14 cellular contexts compared by ENCODE assay signal in genomic region chr10:29102233-29102632, GRCh38.
DNase-seq lines count a peak whose midpoint lies in the region; ATAC-seq and TF ChIP-seq lines count a peak whose summit lies in the region.
"Had no signal": no experiment of that assay in that cellular context is flagged by ENCODE, and none has a peak within 500 bp of the region (broad histone marks: within the 10 kb centered on the region; RNA-seq: fewer than 3 reads in every experiment).

No MANE protein-coding gene starts in this region.

- CTCF ChIA-PET in HCT116 (lab: Charles Lee) = no interaction called here

- H3K36me3 ChIP-seq in HCT116 (ENCODE audit: control insufficient read depth in 1 of 2, insufficient read depth in 2 of 2, low read length in 2 of 2) (no peaks in the 10 kb centered on the region), ovary (no peaks in the 10 kb centered on the region)

- H3K9ac ChIP-seq in HCT116 (ENCODE audit: low read length) = no peak overlapping the region

- intact Hi-C loops in HCT116 (cut with micrococcal nuclease) (no loop called here), ovary (cut with DNase I) (no loop called here)

- peaks cover 0 to 11% (median 0%) of the 10 kb centered on the region in 6 donors for H3K9me3 Mint-ChIP-seq in immature natural killer cell

- H3K9me3 ChIP-seq in HCT116 (ENCODE audit: control insufficient read depth in 1 of 2, insufficient read depth in 1 of 2, low read depth in 1 of 2, low read length in 2 of 2) = no peaks in the 10 kb centered on the region
- H3K9me3 ChIP-seq in ovary = no peaks in the 10 kb centered on the region
- H3K9me3 ChIP-seq: psoas muscle had no signal

- peak overlapping the region; percentile 37 for H3K4me2 ChIP-seq in HCT116 (ENCODE audit: low read length)

- WGBS in ovary, 3 donors = 50 to 53% (median 52%) methylated on average over 4 of the region's 4 CpGs

- no peak for TF ChIP-seq CTCF in HCT116 (IDR thresholded peaks at IDR 0.05 in 2 of 3, conservative IDR thresholded peaks at IDR 0.05 in 1 of 3; ENCODE audit: borderline replicate concordance in 1 of 3, insufficient read depth in 1 of 3, low read depth in 2 of 3, low read length in 2 of 3)
- no peak for TF ChIP-seq CTCF in ovary (IDR thresholded peaks at IDR 0.05)

- no peak for TF ChIP-seq EP300 in ovary (IDR thresholded peaks at IDR 0.05)

- no TSS peak for BruUV-seq in HCT116 (replicated peaks; lab: Mats Ljungman, UMichigan)

- no peaks in the 10 kb centered on the region for H4K20me1 ChIP-seq in HCT116 (ENCODE audit: insufficient read depth)

- peaks cover 3 to 19% of the 10 kb centered on the region in 2 experiments; a peak in 3 of 4 replicates for H3K4me1 ChIP-seq in HCT116 (ENCODE audit: control insufficient read depth in 1 of 2, insufficient read depth in 2 of 2, low read length in 2 of 2)
- peaks cover 3% of the 10 kb centered on the region for H3K4me1 ChIP-seq in ovary (ENCODE audit: insufficient read depth)
- H3K4me1 ChIP-seq: psoas muscle had no signal

- peaks cover 0 to 8% (median 4%) of the 10 kb centered on the region in 3 donors for H3K27me3 Mint-ChIP-seq in immature natural killer cell (ENCODE audit: low read depth in 3 of 3)

- RAD21 ChIA-PET in HCT116 (lab: Charles Lee; ENCODE audit: low non-redundant PET in 1 of 2, low total read pairs in 2 of 2, uncharacterized antibody in 2 of 2, unreplicated experiment in 2 of 2) = no interaction called here

- POLR2A ChIA-PET in HCT116 (lab: Charles Lee) = no interaction called here

- H3K27me3 ChIP-seq in HCT116 (ENCODE audit: insufficient read depth, low read length) (no peaks in the 10 kb centered on the region), ovary (no peaks in the 10 kb centered on the region)

- H3K4me3 ChIP-seq in HCT116 (replicated peaks in 1 of 2; ENCODE audit: low read depth in 1 of 2, low read length in 2 of 2) (no peak overlapping the region), ovary (no peak overlapping the region)
- H3K4me3 ChIP-seq: psoas muscle had no signal

- TF ChIP-seq POLR2A in HCT116 (IDR thresholded peaks at IDR 0.05; ENCODE audit: borderline replicate concordance, extremely low read depth, insufficient read depth, insufficient read length) (no peak), ovary (IDR thresholded peaks at IDR 0.05) (no peak)

- no peak overlapping the region for H3K4me3 Mint-ChIP-seq in immature natural killer cell
- H3K4me3 Mint-ChIP-seq: T-helper 17 cell had no signal

- no peak for TF ChIP-seq RAD21 in HCT116 (IDR thresholded peaks at IDR 0.05; ENCODE audit: low read depth)

- no peaks in the 10 kb centered on the region for H3K36me3 Mint-ChIP-seq in immature natural killer cell

- ATAC-seq in HCT116 = no peak
- ATAC-seq: psoas muscle, T-helper 17 cell had no signal

- H3K79me2 ChIP-seq in HCT116 (ENCODE audit: insufficient read depth, low read length) = no peaks in the 10 kb centered on the region

- H3K27ac ChIP-seq in HCT116 (ENCODE audit: low read depth, low read length) (no peak overlapping the region), substantia nigra (ENCODE audit: low read depth, low read length, poor library complexity, severe bottlenecking) (no peak overlapping the region), ovary (no peak overlapping the region)
- H3K27ac ChIP-seq: psoas muscle had no signal

- DNase-seq in HCT116 (ENCODE audit: low read depth, low spot score) = no peak
- peak in 39 of 58 donors; percentile 1 to 59 (median 22) for DNase-seq in anterior cingulate cortex (lab: John Stamatoyannopoulos, UW)
- peak; percentile 44 for DNase-seq in medulla oblongata (ENCODE audit: extremely low spot score)
- DNase-seq in substantia nigra (lab: John Stamatoyannopoulos, UW) = peak in 29 of 49 donors; percentile 5 to 56 (median 21)
- no peak for DNase-seq in SHP77 (lab: John Stamatoyannopoulos, UW)
- DNase-seq in immature natural killer cell = no peak
- DNase-seq in ovary = no peak
- DNase-seq: activated CD4-positive, CD25-positive, alpha-beta regulatory T cell; activated CD8-positive, alpha-beta memory T cell treated with anti-CD3 and anti-CD28 coated beads for 24 hours; activated effector memory CD4-positive, alpha-beta T cell treated with Interleukin-2 at 50 U/mL for 16 hours; amniotic stem cell; NCI-H2029 treated with DMSO at 0.1 percent for 48 hours; psoas muscle; T-helper 17 cell had no signal

- no peak overlapping the region for H3K27ac Mint-ChIP-seq in immature natural killer cell
- H3K27ac Mint-ChIP-seq: T-helper 17 cell had no signal

- H3K9me2 ChIP-seq in HCT116 (ENCODE audit: insufficient read depth) = no peaks in the 10 kb centered on the region

- no peaks in the 10 kb centered on the region for H3K4me1 Mint-ChIP-seq in immature natural killer cell
- H3K4me1 Mint-ChIP-seq: T-helper 17 cell had no signal

- H2AFZ ChIP-seq in HCT116 (ENCODE audit: low read depth, low read length, poor library complexity, severe bottlenecking) = no peak overlapping the region

TF ChIP-seq in HCT116, 20 proteins besides CTCF, POLR2A, EP300 and RAD21:
- no peak for TF ChIP-seq EZH2 (IDR thresholded peaks at IDR 0.05)
- TF ChIP-seq ELF1 (IDR thresholded peaks at IDR 0.05; ENCODE audit: borderline replicate concordance, low read depth) = no peak
- TF ChIP-seq, protein P1, sequence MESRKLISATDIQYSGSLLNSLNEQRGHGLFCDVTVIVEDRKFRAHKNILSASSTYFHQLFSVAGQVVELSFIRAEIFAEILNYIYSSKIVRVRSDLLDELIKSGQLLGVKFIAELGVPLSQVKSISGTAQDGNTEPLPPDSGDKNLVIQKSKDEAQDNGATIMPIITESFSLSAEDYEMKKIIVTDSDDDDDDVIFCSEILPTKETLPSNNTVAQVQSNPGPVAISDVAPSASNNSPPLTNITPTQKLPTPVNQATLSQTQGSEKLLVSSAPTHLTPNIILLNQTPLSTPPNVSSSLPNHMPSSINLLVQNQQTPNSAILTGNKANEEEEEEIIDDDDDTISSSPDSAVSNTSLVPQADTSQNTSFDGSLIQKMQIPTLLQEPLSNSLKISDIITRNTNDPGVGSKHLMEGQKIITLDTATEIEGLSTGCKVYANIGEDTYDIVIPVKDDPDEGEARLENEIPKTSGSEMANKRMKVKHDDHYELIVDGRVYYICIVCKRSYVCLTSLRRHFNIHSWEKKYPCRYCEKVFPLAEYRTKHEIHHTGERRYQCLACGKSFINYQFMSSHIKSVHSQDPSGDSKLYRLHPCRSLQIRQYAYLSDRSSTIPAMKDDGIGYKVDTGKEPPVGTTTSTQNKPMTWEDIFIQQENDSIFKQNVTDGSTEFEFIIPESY (IDR thresholded peaks at IDR 0.05; ENCODE audit: extremely low read depth, insufficient replicate concordance, low read length) = no peak
- no peak for TF ChIP-seq ATF3 (IDR thresholded peaks at IDR 0.05)
- TF ChIP-seq FOSL1 (IDR thresholded peaks at IDR 0.05; ENCODE audit: low read depth) = no peak
- no peak for TF ChIP-seq CEBPB (IDR thresholded peaks at IDR 0.05; ENCODE audit: low read depth)
- no peak for TF ChIP-seq ZFX (IDR thresholded peaks at IDR 0.05)
- TF ChIP-seq SP1 (IDR thresholded peaks at IDR 0.05; ENCODE audit: low read depth) = no peak
- no peak for TF ChIP-seq EZH2phosphoT487 (IDR thresholded peaks at IDR 0.05; ENCODE audit: borderline replicate concordance)
TF ChIP-seq in HCT116: peak in this region for 0.

Comparison
In these comparisons a context has a peak if more than half of its experiments do, and no peak if none do; other contexts are left out.
1. DNase-seq: peak in anterior cingulate cortex (39 of 58), medulla oblongata (single experiment) and substantia nigra (29 of 49); none in HCT116 (single experiment), SHP77 (0 of 2), immature natural killer cell (0 of 3) and ovary (0 of 5).